In genomic region chr16:3812469-3813172, GRCh38 we compare ENCODE assay signal across 16 cellular contexts.
DNase-seq lines count a peak whose midpoint lies in the region; ATAC-seq, FAIRE-seq and TF ChIP-seq lines count a peak whose summit lies in the region.
"Had no signal": no experiment of that assay in that cellular context is flagged by ENCODE, and none has a peak within 500 bp of the region (broad histone marks: within the 10 kb centered on the region; RNA-seq: fewer than 3 reads in every experiment).

No MANE protein-coding gene starts in this region.

- peaks cover 0 to 5% (median 0%) of the 10 kb centered on the region in 4 donors for H3K36me3 ChIP-seq in liver (ENCODE audit: control insufficient read depth in 4 of 4, insufficient read depth in 3 of 4, low read depth in 1 of 4, low read length in 3 of 4)
- peaks cover 13 to 21% of the 10 kb centered on the region in 2 experiments; a peak in 4 of 5 replicates for H3K36me3 ChIP-seq in HepG2 (replicated peaks in 1 of 2; ENCODE audit: control insufficient read depth in 1 of 2, insufficient read depth in 2 of 2, low read length in 2 of 2)
- H3K36me3 ChIP-seq in endodermal cell (ENCODE audit: control insufficient read depth, insufficient read depth, low read length) = peaks cover 30% of the 10 kb centered on the region
- H3K36me3 ChIP-seq in upper lobe of right lung = peaks cover 18% of the 10 kb centered on the region

- TF ChIP-seq EP300 in HepG2 (IDR thresholded peaks at IDR 0.05; ENCODE audit: low read depth in 2 of 2, low read length in 2 of 2) (no peak), HepG2 (CRISPR knock-in tag; IDR thresholded peaks at IDR 0.05; ENCODE audit: borderline replicate concordance) (no peak)

- no peak for TF ChIP-seq RAD21 in liver (IDR thresholded peaks at IDR 0.05)
- TF ChIP-seq RAD21 in HepG2 (CRISPR knock-in tag; IDR thresholded peaks at IDR 0.05) = no peak

- no peaks in the 10 kb centered on the region for H3K9me3 Mint-ChIP-seq in endodermal cell
- H3K9me3 Mint-ChIP-seq in naive B cell = no peaks in the 10 kb centered on the region
- no peaks in the 10 kb centered on the region for H3K9me3 Mint-ChIP-seq in mesothelial cell of epicardium
- H3K9me3 Mint-ChIP-seq: CD4-positive, CD25-positive, alpha-beta regulatory T cell had no signal

- H3K4me1 Mint-ChIP-seq in endodermal cell (peaks cover 38% of the 10 kb centered on the region), naive B cell (peaks cover 55 to 82% (median 68%) of the 10 kb centered on the region in 3 donors), mesothelial cell of epicardium (peaks cover 17% of the 10 kb centered on the region)

- no peak overlapping the region for H2AFZ ChIP-seq in HepG2 (ENCODE audit: low read length)
- H2AFZ ChIP-seq: GM23248 had no signal

- no peaks in the 10 kb centered on the region for H3K27me3 Mint-ChIP-seq in endodermal cell (ENCODE audit: insufficient read depth)
- H3K27me3 Mint-ChIP-seq in naive B cell = no peaks in the 10 kb centered on the region
- H3K27me3 Mint-ChIP-seq in mesothelial cell of epicardium (ENCODE audit: low read depth) = no peaks in the 10 kb centered on the region
- H3K27me3 Mint-ChIP-seq: CD4-positive, CD25-positive, alpha-beta regulatory T cell had no signal

- intact Hi-C loops in HepG2 (cut with micrococcal nuclease; ENCODE audit: unreplicated experiment) = loop anchor here (10.0 kb wide), 1 partner anchor 62 kb away; no protein-coding TSS in a partner anchor
- intact Hi-C loops in upper lobe of right lung (cut with DNase I) = no loop called here

- DNase-seq in HepG2 (ENCODE audit: low spot score) (no peak), endodermal cell (no peak), naive B cell (no peak), upper lobe of right lung (no peak), NCI-H1694 (lab: John Stamatoyannopoulos, UW) (no peak), mesothelial cell of epicardium (ENCODE audit: low spot score in 2 of 2, unreplicated experiment in 2 of 2) (no peak), GM10248 (ENCODE audit: extremely low spot score) (no peak)
- DNase-seq: ACHN; CD4-positive, CD25-positive, alpha-beta regulatory T cell; DMS53; GF-D8; GM23248; H7 had no signal

- TF ChIP-seq CTCF in liver (IDR thresholded peaks at IDR 0.05; ENCODE audit: low read depth, low read length, missing input control) = no peak
- no peak for TF ChIP-seq CTCF in HepG2 (CRISPR knock-in tag; IDR thresholded peaks at IDR 0.05)
- peak; percentile 40 for TF ChIP-seq CTCF in endodermal cell (conservative IDR thresholded peaks at IDR 0.05)
- no peak for TF ChIP-seq CTCF in upper lobe of right lung (IDR thresholded peaks at IDR 0.05)
- no peak for TF ChIP-seq CTCF in mesothelial cell of epicardium (IDR thresholded peaks at IDR 0.05; ENCODE audit: unreplicated experiment)
- TF ChIP-seq CTCF in GM10248 (IDR thresholded peaks at IDR 0.05; ENCODE audit: control extremely low read depth, extremely low read depth, low read depth, missing control alignments) = no peak

- H3K27me3 ChIP-seq in liver (ENCODE audit: control insufficient read depth in 4 of 4, insufficient read depth in 4 of 4, low read length in 3 of 4) (no peaks in the 10 kb centered on the region), HepG2 (ENCODE audit: control insufficient read depth in 1 of 2, insufficient read depth in 2 of 2, low read length in 2 of 2) (no peaks in the 10 kb centered on the region; a peak in 1 of 5 replicates), endodermal cell (ENCODE audit: control insufficient read depth, insufficient read depth, low read length, poor library complexity, severe bottlenecking) (no peaks in the 10 kb centered on the region), upper lobe of right lung (no peaks in the 10 kb centered on the region)
- H3K27me3 ChIP-seq: BLaER1 treated with 17β-estradiol and CSF1 and Interleukin-3, amounts not matched to agents 10 nM and 100 nM had no signal

- H3K4me3 ChIP-seq in liver (ENCODE audit: low read depth in 1 of 3, low read length in 3 of 3) (no peak overlapping the region), HepG2 (replicated peaks in 1 of 3; ENCODE audit: insufficient read depth in 1 of 3, low read depth in 2 of 3, low read length in 3 of 3) (no peak overlapping the region), endodermal cell (ENCODE audit: low read length) (no peak overlapping the region), upper lobe of right lung (no peak overlapping the region)
- H3K4me3 ChIP-seq: BLaER1 treated with 17β-estradiol and CSF1 and Interleukin-3, amounts not matched to agents 10 nM and 100 nM; GM23248 had no signal

- H3K9me3 ChIP-seq in liver (ENCODE audit: control insufficient read depth in 4 of 4, low read length in 3 of 4) (no peaks in the 10 kb centered on the region), HepG2 (ENCODE audit: low read length) (no peaks in the 10 kb centered on the region), endodermal cell (ENCODE audit: control insufficient read depth, low read length) (no peaks in the 10 kb centered on the region), upper lobe of right lung (no peaks in the 10 kb centered on the region)
- H3K9me3 ChIP-seq: BLaER1 treated with 17β-estradiol and CSF1 and Interleukin-3, amounts not matched to agents 10 nM and 100 nM had no signal

- no TSS peak for BruUV-seq in HepG2 (replicated peaks; lab: Mats Ljungman, UMichigan)

- no peak overlapping the region for H3K27ac Mint-ChIP-seq in endodermal cell
- peak overlapping the region in 4 of 6 donors; percentile 0 to 58 (median 40) for H3K27ac Mint-ChIP-seq in naive B cell
- H3K27ac Mint-ChIP-seq in mesothelial cell of epicardium = no peak overlapping the region

- H3K4me1 ChIP-seq in liver (ENCODE audit: control insufficient read depth in 4 of 4, insufficient read depth in 4 of 4, low read length in 3 of 4) (peaks cover 14 to 47% (median 32%) of the 10 kb centered on the region in 4 donors), HepG2 (ENCODE audit: insufficient read depth, low read length) (peaks cover 13% of the 10 kb centered on the region; the same call in 1 of the 2 replicates), endodermal cell (ENCODE audit: control insufficient read depth, insufficient read depth, low read length) (peaks cover 8% of the 10 kb centered on the region), upper lobe of right lung (peaks cover 13% of the 10 kb centered on the region)

- H3K4me3 Mint-ChIP-seq in endodermal cell = no peak overlapping the region
- no peak overlapping the region for H3K4me3 Mint-ChIP-seq in naive B cell
- no peak overlapping the region for H3K4me3 Mint-ChIP-seq in mesothelial cell of epicardium

- H3K36me3 Mint-ChIP-seq in endodermal cell (ENCODE audit: low read depth) (peaks cover 25% of the 10 kb centered on the region), naive B cell (no peaks in the 10 kb centered on the region), mesothelial cell of epicardium (peaks cover 20% of the 10 kb centered on the region)

- ATAC-seq in HepG2 (no peak), naive B cell (ENCODE audit: low read depth in 2 of 2) (no peak), upper lobe of right lung (peak; percentile 75)

- no peak for FAIRE-seq in HepG2 (lab: Jason Lieb, UNC)
- FAIRE-seq: GM18507 had no signal

- peaks cover 44% of the 10 kb centered on the region for H4K20me1 ChIP-seq in HepG2 (ENCODE audit: insufficient read depth, low read length)

- in situ Hi-C loops in HepG2 (cut with HindIII; ENCODE audit: extremely low pct_ligation_motif_present, low pct_unique_long_range_greater_than_20kb) = no loop called here

- CTCF ChIA-PET in HepG2 (lab: Yijun Ruan, JAX; ENCODE audit: low intra/inter-chr PET ratio, low total read pairs) = no interaction called here
- CTCF ChIA-PET in GM10248 (lab: Yijun Ruan, JAX) = interaction anchor here (1.0 to 1.1 kb wide), 3 partner anchors 16 to 50 kb away, joined by 3 to 4 read pairs (median 3); no protein-coding TSS in a partner anchor

- H3K79me2 ChIP-seq in HepG2 (ENCODE audit: insufficient read depth, low read length) = peaks cover 73% of the 10 kb centered on the region

- H3K9ac ChIP-seq in liver (ENCODE audit: low read depth in 1 of 2, low read length in 2 of 2) = no peak overlapping the region
- no peak overlapping the region for H3K9ac ChIP-seq in HepG2 (ENCODE audit: insufficient read depth, low read depth, low read length)
- H3K9ac ChIP-seq in endodermal cell (ENCODE audit: extremely low read depth, low read length, poor library complexity, severe bottlenecking) = no peak overlapping the region
- H3K9ac ChIP-seq: BLaER1 treated with 17β-estradiol and CSF1 and Interleukin-3, amounts not matched to agents 10 nM and 100 nM; GM23248 had no signal

- no peak for TF ChIP-seq POLR2A in HepG2 (IDR thresholded peaks at IDR 0.05; ENCODE audit: insufficient read depth in 1 of 2, low read depth in 2 of 2, low read length in 2 of 2)

- POLR2A ChIA-PET in HepG2 (lab: Yijun Ruan, JAX) = no interaction called here
- POLR2A ChIA-PET in GM10248 (lab: Yijun Ruan, JAX) = no interaction called here

- H3K27ac ChIP-seq in liver (ENCODE audit: low read depth in 1 of 2, low read length in 2 of 2) (no peak overlapping the region), HepG2 (ENCODE audit: extremely low read length, insufficient read depth, low read length) (no peak overlapping the region), endodermal cell (ENCODE audit: low read depth, low read length) (no peak overlapping the region), upper lobe of right lung (no peak overlapping the region)
- H3K27ac ChIP-seq: BLaER1 treated with 17β-estradiol and CSF1 and Interleukin-3, amounts not matched to agents 10 nM and 100 nM; GM23248 had no signal

- WGBS in liver = 88% methylated on average over 8 of the region's 8 CpGs
- WGBS in HepG2 (ENCODE audit: low lambda C conversion rate) = 91% methylated on average over 8 of the region's 8 CpGs
- WGBS in endodermal cell (ENCODE audit: insufficient coverage in 1 of 2, insufficient read length in 1 of 2), 2 experiments = 92 to 100% methylated on average over 3 to 6 of the region's 8 CpGs

- H3K4me2 ChIP-seq in HepG2 (ENCODE audit: low read depth, low read length) = no peak overlapping the region
- H3K4me2 ChIP-seq: BLaER1 treated with 17β-estradiol and CSF1 and Interleukin-3, amounts not matched to agents 10 nM and 100 nM had no signal

TF ChIP-seq in liver, 16 proteins besides CTCF, POLR2A, EP300 and RAD21:
- TF ChIP-seq TAF1 (conservative IDR thresholded peaks at IDR 0.05) (no peak), HNF4G (IDR thresholded peaks at IDR 0.05) (no peak), NR2F2 (IDR thresholded peaks at IDR 0.05) (peak; percentile 38)
TF ChIP-seq in liver: peak in this region for 1.

TF ChIP-seq in HepG2, 621 proteins besides CTCF, POLR2A, EP300 and RAD21 (continues in another document):
- TF ChIP-seq ZFP36 (IDR thresholded peaks at IDR 0.05; ENCODE audit: borderline replicate concordance, low read depth, low read length, partially characterized antibody) (no peak), ZC3H13 (CRISPR knock-in tag; IDR thresholded peaks at IDR 0.05) (no peak), ZFP36L1 (CRISPR knock-in tag; IDR thresholded peaks at IDR 0.05) (no peak)

Comparison
In these comparisons a context has a peak if more than half of its experiments do, and no peak if none do; other contexts are left out.
1. H3K27ac Mint-ChIP-seq: peak in naive B cell (4 of 6); none in endodermal cell (single experiment) and mesothelial cell of epicardium (single experiment).